In the genomic region with DNA sequence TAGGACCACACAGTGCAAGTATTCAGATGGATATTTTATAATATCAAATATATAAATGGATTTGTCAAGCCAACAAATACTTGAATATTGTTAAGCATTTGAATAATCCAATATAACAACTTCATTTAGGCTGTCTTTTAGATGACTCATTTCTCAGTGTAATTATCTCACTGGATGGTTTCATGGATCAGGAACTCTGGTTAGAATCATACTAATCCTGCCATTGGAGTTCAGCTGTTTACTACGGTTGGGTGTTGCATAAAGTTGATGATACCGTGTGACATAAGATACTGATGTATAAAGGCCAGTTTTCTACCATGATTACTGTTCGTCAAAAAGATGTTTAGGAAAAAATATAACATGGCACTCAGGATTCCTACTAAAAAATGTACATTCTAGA, we compare ENCODE assay signal across 15 cellular contexts.
"Had no signal": no experiment of that assay in that cellular context is flagged by ENCODE, and none has a peak within 500 bp of the region (broad histone marks: within the 10 kb centered on the region; RNA-seq: fewer than 3 reads in every experiment).

No MANE protein-coding gene starts in this region.

- H3K9me3 Mint-ChIP-seq: activated T-helper 1 cell treated with anti-CD3 and anti-CD28 coated beads, Interleukin-12 subunit alpha, Interleukin-12 subunit beta, Interleukin-2, Interleukin-4 antibody, amounts not matched to agents 30 ng/mL and 10 ng/mL and 1 ng/mL, durations not matched to agents 14 hours and 24 hours and 36 hours; dendritic cell treated with granulocyte-macrophage colony-stimulating factor and Interleukin-4, amounts not matched to agents 40 ng/mL and 50 ng/mL, for 4 days; stimulated activated naive CD8-positive, alpha-beta T cell treated with anti-CD3 and anti-CD28 coated beads, Interleukin-15, amount 100 ng/mL, for 72 hours; T-helper 1 cell treated with Interleukin-12 subunit alpha and Interleukin-12 subunit beta and Interleukin-4 antibody, amounts not matched to agents 30 μg/mL and 1 μg/mL, for 36 hours had no signal

- H3K27ac Mint-ChIP-seq: activated CD8-positive, alpha-beta T cell treated with anti-CD3 and anti-CD28 coated beads, Interleukin-2, amount 10 ng/mL, durations not matched to agents 7 days and 5 days; activated T-helper 1 cell treated with anti-CD3 and anti-CD28 coated beads, Interleukin-12 subunit alpha, Interleukin-12 subunit beta, Interleukin-2, Interleukin-4 antibody, amounts not matched to agents 30 ng/mL and 10 ng/mL and 1 ng/mL, durations not matched to agents 14 hours and 24 hours and 36 hours; dendritic cell treated with granulocyte-macrophage colony-stimulating factor and Interleukin-4, amounts not matched to agents 40 ng/mL and 50 ng/mL, for 4 days; stimulated activated naive CD8-positive, alpha-beta T cell treated with anti-CD3 and anti-CD28 coated beads, Interleukin-15, amount 100 ng/mL, for 72 hours; T-helper 1 cell treated with Interleukin-12 subunit alpha and Interleukin-12 subunit beta and Interleukin-4 antibody, amounts not matched to agents 30 μg/mL and 1 μg/mL, for 36 hours; WTC11 had no signal

- H3K4me1 Mint-ChIP-seq: neural crest cell; stimulated activated naive CD8-positive, alpha-beta T cell treated with anti-CD3 and anti-CD28 coated beads, Interleukin-15, amount 100 ng/mL, for 72 hours; WTC11 had no signal

- H3K27me3 Mint-ChIP-seq: dendritic cell treated with granulocyte-macrophage colony-stimulating factor and Interleukin-4, amounts not matched to agents 40 ng/mL and 50 ng/mL, for 4 days; stimulated activated naive CD8-positive, alpha-beta T cell treated with anti-CD3 and anti-CD28 coated beads, Interleukin-15, amount 100 ng/mL, for 72 hours had no signal

- ATAC-seq: activated CD8-positive, alpha-beta T cell treated with anti-CD3 and anti-CD28 coated beads, Interleukin-2, amount 10 ng/mL, durations not matched to agents 7 days and 5 days; body of pancreas; esophagus mucosa; gastroesophageal sphincter; stimulated activated naive CD8-positive, alpha-beta T cell treated with anti-CD3 and anti-CD28 coated beads, Interleukin-15, amount 100 ng/mL, for 72 hours; WTC11 had no signal

- H3K36me3 ChIP-seq: gastroesophageal sphincter, ovary, thoracic aorta had no signal

- H3K9me3 ChIP-seq: body of pancreas, gastroesophageal sphincter, ovary, thoracic aorta had no signal

- H3K4me3 ChIP-seq: body of pancreas, gastroesophageal sphincter, ovary, thoracic aorta had no signal

- H3K4me1 ChIP-seq: body of pancreas, gastroesophageal sphincter had no signal

- H3K4me3 Mint-ChIP-seq: activated CD8-positive, alpha-beta T cell treated with anti-CD3 and anti-CD28 coated beads, Interleukin-2, amount 10 ng/mL, durations not matched to agents 7 days and 5 days; activated T-helper 1 cell treated with anti-CD3 and anti-CD28 coated beads, Interleukin-12 subunit alpha, Interleukin-12 subunit beta, Interleukin-2, Interleukin-4 antibody, amounts not matched to agents 30 ng/mL and 10 ng/mL and 1 ng/mL, durations not matched to agents 14 hours and 24 hours and 36 hours; dendritic cell treated with granulocyte-macrophage colony-stimulating factor and Interleukin-4, amounts not matched to agents 40 ng/mL and 50 ng/mL, for 4 days; neural crest cell; stimulated activated naive CD8-positive, alpha-beta T cell treated with anti-CD3 and anti-CD28 coated beads, Interleukin-15, amount 100 ng/mL, for 72 hours; T-helper 1 cell treated with Interleukin-12 subunit alpha and Interleukin-12 subunit beta and Interleukin-4 antibody, amounts not matched to agents 30 μg/mL and 1 μg/mL, for 36 hours; WTC11 had no signal

- H3K36me3 Mint-ChIP-seq: WTC11 had no signal

- DNase-seq: activated CD4-positive, alpha-beta T cell treated with anti-CD3 and anti-CD28 coated beads for 48 hours; activated CD8-positive, alpha-beta T cell treated with anti-CD3 and anti-CD28 coated beads, Interleukin-2, amount 10 ng/mL, durations not matched to agents 7 days and 5 days; activated naive CD4-positive, alpha-beta T cell; body of pancreas; ovary; stimulated activated CD4-positive, alpha-beta T cell treated with anti-CD3 and anti-CD28 coated beads, Interleukin-4, amount 100 ng/mL, for 24 hours; stimulated activated naive CD8-positive, alpha-beta T cell treated with anti-CD3 and anti-CD28 coated beads, Interleukin-15, amount 100 ng/mL, for 72 hours had no signal

- H3K27me3 ChIP-seq: body of pancreas, ovary had no signal

- H3K27ac ChIP-seq: body of pancreas, gastroesophageal sphincter, ovary, thoracic aorta had no signal
